Comparison of ENCODE assay signal across 15 cellular contexts in the genomic region with DNA sequence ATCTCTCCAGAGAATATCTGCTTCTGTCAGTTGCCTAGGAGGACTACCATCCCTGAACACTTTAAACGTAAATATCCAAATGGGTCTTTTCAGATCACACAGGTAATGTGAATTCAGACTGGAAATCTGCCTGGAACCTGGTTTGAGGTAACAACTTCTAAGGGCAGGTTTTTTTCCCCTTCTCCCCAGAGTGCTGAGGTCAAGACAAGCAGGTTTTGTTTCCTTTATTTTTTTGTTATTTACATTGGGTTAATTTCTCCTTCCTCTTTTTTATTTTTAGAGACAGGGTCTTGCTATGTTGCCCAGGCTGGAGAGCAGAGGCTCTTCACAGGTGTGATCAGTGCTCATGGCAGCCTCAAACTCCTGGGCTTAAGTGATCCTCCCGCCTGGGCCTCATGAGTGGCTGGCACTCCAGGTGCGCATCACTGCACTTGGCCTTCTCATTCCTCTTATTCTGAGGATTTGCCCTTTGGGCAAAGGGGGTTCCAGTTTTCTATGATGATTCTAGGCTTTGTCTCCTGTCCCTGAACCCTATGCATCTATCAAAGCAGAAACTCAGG.
"Had no signal": no experiment of that assay in that cellular context is flagged by ENCODE, and none has a peak within 500 bp of the region (broad histone marks: within the 10 kb centered on the region; RNA-seq: fewer than 3 reads in every experiment).

No MANE protein-coding gene starts in this region.

- H3K27me3 Mint-ChIP-seq: activated naive CD8-positive, alpha-beta T cell treated with anti-CD3 and anti-CD28 coated beads, Interleukin-2, amount 50 U/mL, for 24 hours had no signal

- H3K27me3 ChIP-seq: ascending aorta, heart left ventricle, tibial nerve had no signal

- H3K27ac ChIP-seq: ascending aorta, heart left ventricle, parathyroid adenoma, tibial nerve had no signal

- H3K9me3 Mint-ChIP-seq: activated naive CD8-positive, alpha-beta T cell treated with anti-CD3 and anti-CD28 coated beads, Interleukin-2, amount 50 U/mL, for 24 hours had no signal

- H3K27ac Mint-ChIP-seq: activated naive CD8-positive, alpha-beta T cell treated with anti-CD3 and anti-CD28 coated beads, Interleukin-2, amount 50 U/mL, for 24 hours had no signal

- DNase-seq: activated CD4-positive, alpha-beta T cell treated with anti-CD3 and anti-CD28 coated beads, Interleukin-2, amount 50 U/mL, for 48 hours; activated CD4-positive, CD25-positive, alpha-beta regulatory T cell treated with anti-CD3 and anti-CD28 coated beads, Interleukin-2, amount 50 U/mL, for 72 hours; activated naive CD8-positive, alpha-beta T cell treated with anti-CD3 and anti-CD28 coated beads, Interleukin-2, amount 50 U/mL, for 24 hours; activated T-cell treated with anti-CD3 and anti-CD28 coated beads, Interleukin-2, amount 50 U/mL, for 48 hours; foreskin melanocyte; heart left ventricle; islet precursor cell; retina; stimulated activated CD4-positive, alpha-beta T cell treated with anti-CD3 and anti-CD28 coated beads, Interleukin-15, amount 100 ng/mL, for 24 hours; stimulated activated CD4-positive, alpha-beta T cell treated with anti-CD3 and anti-CD28 coated beads, Interleukin-4, amount 100 ng/mL, for 4 hours; SW 1271 had no signal

- H3K4me3 ChIP-seq: ascending aorta, heart left ventricle, tibial nerve had no signal

- H3K36me3 ChIP-seq: ascending aorta, heart left ventricle, tibial nerve had no signal

- H3K4me3 Mint-ChIP-seq: activated naive CD8-positive, alpha-beta T cell treated with anti-CD3 and anti-CD28 coated beads, Interleukin-2, amount 50 U/mL, for 24 hours had no signal

- H3K4me1 ChIP-seq: parathyroid adenoma had no signal

- ATAC-seq: activated naive CD8-positive, alpha-beta T cell treated with anti-CD3 and anti-CD28 coated beads, Interleukin-2, amount 50 U/mL, for 24 hours; heart left ventricle; left lobe of liver had no signal
